18 cellular contexts compared by ENCODE assay signal in genomic region chr1:176560681-176561080, GRCh38.
DNase-seq lines count a peak whose midpoint lies in the region; ATAC-seq and TF ChIP-seq lines count a peak whose summit lies in the region.
"Had no signal": no experiment of that assay in that cellular context is flagged by ENCODE, and none has a peak within 500 bp of the region (broad histone marks: within the 10 kb centered on the region; RNA-seq: fewer than 3 reads in every experiment).

No MANE protein-coding gene starts in this region.

- H3K9me3 ChIP-seq in adrenal gland (replicated peaks in 1 of 3): no peaks in the 10 kb centered on the region
- H3K9me3 ChIP-seq: SJSA1 had no signal

- no peaks in the 10 kb centered on the region for H3K4me1 ChIP-seq in adrenal gland (replicated peaks in 1 of 2)
- H3K4me1 ChIP-seq: SJSA1 had no signal

- H3K27me3 ChIP-seq in adrenal gland: peaks cover 3% of the 10 kb centered on the region

- 81 to 89% (median 85%) methylated on average over 3 to 4 of the region's 4 CpGs for WGBS in adrenal gland, 4 donors

- intact Hi-C loops in adrenal gland (cut with DNase I): loop anchor here in 1 of 2 donors (5.0 kb wide), 2 partner anchors 132 to 322 kb away; no protein-coding TSS in a partner anchor

- H3K4me3 ChIP-seq in astrocyte of the spinal cord (ENCODE audit: low read depth, low read length) (no peak overlapping the region), adrenal gland (no peak overlapping the region)
- H3K4me3 ChIP-seq: PC-9, SJSA1 had no signal

- TF ChIP-seq POLR2A in adrenal gland (IDR thresholded peaks at IDR 0.05): no peak

- in situ Hi-C loops in astrocyte of the spinal cord (cut with HindIII; ENCODE audit: low sequenced_read_pairs): no loop called here

- ATAC-seq in HG03442 (IDR thresholded peaks at IDR 0.05; ENCODE audit: unreplicated experiment): no peak

- no peaks in the 10 kb centered on the region for H3K36me3 ChIP-seq in adrenal gland (replicated peaks in 1 of 2)
- H3K36me3 ChIP-seq: SJSA1 had no signal

- no peak overlapping the region for H3K27ac ChIP-seq in adrenal gland
- H3K27ac ChIP-seq: KMS-11, PC-9, SJSA1 had no signal

- DNase-seq in GM03348 (ENCODE audit: low spot score): peak; percentile 48
- DNase-seq in astrocyte of the spinal cord (ENCODE audit: low read depth, low spot score): peak; percentile 12
- peak; percentile 17 for DNase-seq in kidney tubule cell (ENCODE audit: low spot score)
- DNase-seq in OCI-M2 (lab: John Stamatoyannopoulos, UW; ENCODE audit: unreplicated experiment): no peak
- DNase-seq in SHP77 treated with DMSO at 0.1 percent for 48 hours (lab: John Stamatoyannopoulos, UW): no peak
- DNase-seq in adrenal gland: no peak
- DNase-seq: Calu3; CD4-positive, alpha-beta memory T cell; DMS53; HCEC 1CT; NCI-H1048; NCI-H1436 treated with DMSO at 0.1 percent for 48 hours; NCI-H2081; NCI-H748 treated with DMSO at 0.1 percent for 48 hours; PC-9 had no signal

- no peak for TF ChIP-seq CTCF in astrocyte of the spinal cord (IDR thresholded peaks at IDR 0.05; ENCODE audit: low read depth, low read length)
- no peak for TF ChIP-seq CTCF in adrenal gland (IDR thresholded peaks at IDR 0.05)

Comparison
In these comparisons a context has a peak if more than half of its experiments do, and no peak if none do; other contexts are left out.
1. DNase-seq: peak in GM03348 (single experiment), astrocyte of the spinal cord (single experiment) and kidney tubule cell (single experiment); none in OCI-M2 (single experiment), SHP77 treated with DMSO at 0.1 percent for 48 hours (single experiment) and adrenal gland (0 of 7).